8 cellular contexts compared by ENCODE assay signal in genomic region chr7:141012044-141012685, GRCh38. TPM values are rescaled to one million over a fixed set of nuclear protein-coding genes. Genes with fewer than 3 reads are reported as not detected.
A peak's percentile ranks its signal among the peaks of the same experiment; 100 is the strongest.
DNase-seq lines count a peak whose midpoint lies in the region; TF ChIP-seq lines count a peak whose summit lies in the region.

No MANE protein-coding gene starts in this region.

- H3K27ac ChIP-seq in VCaP: peak overlapping the region; percentile 42; the same call in 1 of the 2 replicates

- intact Hi-C loops in posterior vena cava (cut with DNase I): loop anchor here (5.0 to 10.0 kb wide), 3 partner anchors 200 to 523 kb away; no protein-coding TSS in a partner anchor

- DNase-seq in GDM1 (lab: John Stamatoyannopoulos, UW) (peak; percentile 30), HCEC 1CT (peak; percentile 61), NCI-H2029 (lab: John Stamatoyannopoulos, UW) (peak; percentile 45), brain pericyte (ENCODE audit: low read depth, low spot score) (peak; percentile 13), kidney tubule cell (ENCODE audit: low spot score) (peak; percentile 79), posterior vena cava (ENCODE audit: low spot score) (no peak)
- peak; percentile 38 to 53 (median 40) for DNase-seq in stimulated activated CD4-positive, alpha-beta T cell treated with anti-CD3 and anti-CD28 coated beads, TNF-alpha, amount 100 ng/mL, for 1 hour (ENCODE audit: low read depth in 3 of 3, low spot score in 1 of 3)

- peak; percentile 76 for TF ChIP-seq CTCF in VCaP (conservative IDR thresholded peaks at IDR 0.05)

RNA-seq across cellular contexts. Expression of gene MRPS33, which starts 2.6 kb away (rescaled TPM):
- 10 to 100 TPM; 26.9 to 32.5 TPM for total RNA-seq in posterior vena cava
